ENCODE assay signal across 26 cellular contexts in the genomic region with DNA sequence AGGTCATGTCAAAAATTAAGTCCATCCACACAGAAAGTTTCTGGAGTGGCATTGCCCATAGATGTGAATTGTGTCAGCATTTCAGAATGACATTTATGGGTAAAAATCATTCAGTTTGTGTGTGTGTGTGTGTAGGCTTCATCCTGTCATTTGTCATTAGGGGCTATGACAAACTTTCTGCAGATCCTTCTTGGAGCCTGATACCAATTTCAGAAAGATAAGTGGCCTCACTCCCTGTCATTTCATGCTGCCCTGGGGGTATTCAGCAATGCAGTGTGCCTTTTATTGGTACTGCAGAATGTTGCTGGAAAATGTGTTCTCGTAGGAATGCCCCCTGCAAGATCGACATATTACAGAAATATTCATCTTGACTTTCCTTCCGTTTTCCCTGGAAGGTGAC.
"Had no signal": no experiment of that assay in that cellular context is flagged by ENCODE, and none has a peak within 500 bp of the region (broad histone marks: within the 10 kb centered on the region; RNA-seq: fewer than 3 reads in every experiment).

No MANE protein-coding gene starts in this region.

- H3K4me1 ChIP-seq: stomach, suprapubic skin, testis, thyroid gland, tibial artery, tibial nerve, transverse colon, upper lobe of left lung, upper lobe of right lung, uterus, vagina had no signal

- H3K4me3 ChIP-seq: stomach, suprapubic skin, testis, thoracic aorta, thyroid gland, tibial artery, tibial nerve, transverse colon, upper lobe of left lung, upper lobe of right lung, uterus, vagina had no signal

- H3K27me3 ChIP-seq: stomach, suprapubic skin, testis, thyroid gland, tibial artery, tibial nerve, transverse colon, upper lobe of left lung, upper lobe of right lung, uterus, vagina had no signal

- ATAC-seq: stimulated activated effector memory CD8-positive, alpha-beta T cell treated with anti-CD3 and anti-CD28 coated beads, Interleukin-12 subunit alpha, Interleukin-12 subunit beta, amount 100 ng/mL, for 72 hours; stimulated activated memory B cell treated with anti-CD40 and anti-IgM and Interleukin-4, amounts not matched to agents 10 μg/mL and 1 μg/mL and 100 μg/mL, for 72 hours; stimulated activated naive B cell treated with anti-CD40 and anti-IgM and Interleukin-4, amounts not matched to agents 10 μg/mL and 1 μg/mL and 100 μg/mL, for 72 hours; stimulated activated naive CD8-positive, alpha-beta T cell treated with anti-CD3 and anti-CD28 coated beads, Interleukin-15, amount 100 ng/mL, for 72 hours; stimulated activated naive CD8-positive, alpha-beta T cell treated with anti-CD3 and anti-CD28 coated beads, Interleukin-15, Interleukin-2, amounts not matched to agents 100 U/mL and 50 U/mL, for 24 hours; upper lobe of right lung had no signal

- DNase-seq: stimulated activated CD4-positive, alpha-beta T cell treated with anti-CD3 and anti-CD28 coated beads, Interleukin-2, amount 100 ng/mL, for 48 hours; stimulated activated CD4-positive, alpha-beta T cell treated with anti-CD3 and anti-CD28 coated beads, Interleukin-4, amount 100 ng/mL, for 1 hour; stimulated activated CD4-positive, alpha-beta T cell treated with anti-CD3 and anti-CD28 coated beads, Interleukin-4, amount 100 ng/mL, for 24 hours; stimulated activated CD4-positive, alpha-beta T cell treated with anti-CD3 and anti-CD28 coated beads, Interleukin-4, amount 100 ng/mL, for 4 hours; stimulated activated CD8-positive, alpha-beta memory T cell treated with anti-CD3 and anti-CD28 coated beads, Interleukin-4, amount 100 ng/mL, for 48 hours; stimulated activated naive B cell treated with anti-CD40 and anti-IgM and Interleukin-4, amounts not matched to agents 10 μg/mL and 1 μg/mL and 100 μg/mL, for 72 hours; stimulated activated naive CD4-positive, alpha-beta T cell; stimulated activated naive CD4-positive, alpha-beta T cell treated with Interleukin-2 at 50 U/mL for 16 hours; stimulated activated naive CD8-positive, alpha-beta T cell treated with anti-CD3 and anti-CD28 coated beads, Interleukin-15, amount 100 ng/mL, for 72 hours; stimulated activated naive CD8-positive, alpha-beta T cell treated with anti-CD3 and anti-CD28 coated beads, Interleukin-15, Interleukin-2, amounts not matched to agents 100 U/mL and 50 U/mL, for 24 hours; stomach; substantia nigra; testis; thyroid gland; tibial artery; transverse colon; trophoblast cell; upper lobe of left lung; upper lobe of right lung; uterus had no signal

- H3K36me3 ChIP-seq: stomach, suprapubic skin, thoracic aorta, thyroid gland, tibial artery, tibial nerve, transverse colon, upper lobe of left lung, upper lobe of right lung, uterus, vagina had no signal

- H3K9me3 ChIP-seq: stomach, suprapubic skin, testis, thoracic aorta, thyroid gland, tibial artery, tibial nerve, transverse colon, upper lobe of left lung, upper lobe of right lung, uterus, vagina had no signal

- H3K27ac ChIP-seq: stomach, suprapubic skin, testis, thoracic aorta, thyroid gland, tibial artery, tibial nerve, transverse colon, upper lobe of left lung, upper lobe of right lung, uterus, vagina had no signal
